ENCODE assay signal across 1 cellular context in genomic region chr9:33765411-33765810, GRCh38.
TF ChIP-seq lines count a peak whose summit lies in the region.

No MANE protein-coding gene starts in this region.

TF ChIP-seq in HepG2, 621 proteins besides CTCF, POLR2A, EP300 and RAD21 (continued from another document):
- TF ChIP-seq KLF13 (CRISPR knock-in tag; IDR thresholded peaks at IDR 0.05), result no peak
- no peak for TF ChIP-seq ZNF674 (CRISPR knock-in tag; IDR thresholded peaks at IDR 0.05; ENCODE audit: low read depth)
- TF ChIP-seq ZNF616 (CRISPR knock-in tag; IDR thresholded peaks at IDR 0.05; ENCODE audit: low read depth), result no peak
- no peak for TF ChIP-seq POLR2G (IDR thresholded peaks at IDR 0.05; ENCODE audit: low read depth, low read length)
- no peak for TF ChIP-seq HOMEZ (CRISPR knock-in tag; IDR thresholded peaks at IDR 0.05; ENCODE audit: low read depth)
- TF ChIP-seq ZNF550 (CRISPR knock-in tag; IDR thresholded peaks at IDR 0.05; ENCODE audit: borderline replicate concordance), result no peak
- TF ChIP-seq ZSCAN5A (CRISPR knock-in tag; IDR thresholded peaks at IDR 0.05; ENCODE audit: borderline replicate concordance), result no peak
- no peak for TF ChIP-seq ERF (CRISPR knock-in tag; IDR thresholded peaks at IDR 0.05)
- TF ChIP-seq TFE3 (CRISPR knock-in tag; IDR thresholded peaks at IDR 0.05), result no peak
- no peak for TF ChIP-seq ZNF451 (CRISPR knock-in tag; IDR thresholded peaks at IDR 0.05)
- TF ChIP-seq AKNA (CRISPR knock-in tag; IDR thresholded peaks at IDR 0.05; ENCODE audit: borderline replicate concordance), result no peak
- no peak for TF ChIP-seq ZNF740 (CRISPR knock-in tag; IDR thresholded peaks at IDR 0.05)
- TF ChIP-seq ZNF800 (CRISPR knock-in tag; IDR thresholded peaks at IDR 0.05), result no peak
TF ChIP-seq in HepG2: peak in this region for 0.
